8 cellular contexts compared by ENCODE assay signal in genomic region chr17:49696233-49696761, GRCh38. TPM values are rescaled to one million over a fixed set of nuclear protein-coding genes. Genes with fewer than 3 reads are reported as not detected.
DNase-seq lines count a peak whose midpoint lies in the region; ATAC-seq and TF ChIP-seq lines count a peak whose summit lies in the region.

No MANE protein-coding gene starts in this region.

- peaks cover 4 to 26% (median 16%) of the 10 kb centered on the region in 11 experiments; a peak in 20 of 22 replicates for H3K36me3 ChIP-seq in BLaER1 treated with 17β-estradiol and CSF1 and Interleukin-3, amounts not matched to agents 10 nM and 100 nM

- peak; percentile 71 for ATAC-seq in HG03378 (IDR thresholded peaks at IDR 0.05; ENCODE audit: unreplicated experiment)
- ATAC-seq in natural killer cell, result peak; percentile 90 to 97 (median 92)

- peaks cover 5% of the 10 kb centered on the region for H3K36me3 Mint-ChIP-seq in natural killer cell

- H4K20me1 ChIP-seq in BLaER1 treated with 17β-estradiol and CSF1 and Interleukin-3, amounts not matched to agents 10 nM and 100 nM, result peaks cover 0 to 9% (median 0%) of the 10 kb centered on the region in 11 experiments; a peak in 2 of 22 replicates

- no peaks in the 10 kb centered on the region for H3K27me3 Mint-ChIP-seq in natural killer cell (ENCODE audit: low read depth in 2 of 2)

- H3K27ac ChIP-seq in BLaER1 treated with 17β-estradiol and CSF1 and Interleukin-3, amounts not matched to agents 10 nM and 100 nM, result peak overlapping the region in 10 of 11 experiments; percentile 53 to 95 (median 67); a peak in 21 of 22 replicates

- peak overlapping the region; percentile 61 for H3K4me3 Mint-ChIP-seq in natural killer cell

- H3K9ac ChIP-seq in BLaER1 treated with 17β-estradiol and CSF1 and Interleukin-3, amounts not matched to agents 10 nM and 100 nM, result peak overlapping the region; percentile 6 to 67 (median 45); a peak in 18 of 22 replicates

- peak; percentile 51 for DNase-seq in activated CD8-positive, alpha-beta memory T cell treated with anti-CD3 and anti-CD28 coated beads, Interleukin-2, amount 50 U/mL, for 1 hour (ENCODE audit: extremely low read depth)
- DNase-seq in natural killer cell (peak; percentile 62), SHP77 (lab: John Stamatoyannopoulos, UW) (no peak), hepatic stellate cell (ENCODE audit: low spot score) (no peak), NCI-H1105 treated with DMSO at 0.1 percent for 48 hours (lab: John Stamatoyannopoulos, UW) (no peak), A172 (ENCODE audit: low spot score) (no peak)

- peak overlapping the region; percentile 84 to 94 for H3K27ac Mint-ChIP-seq in natural killer cell

- H3K9me3 ChIP-seq in BLaER1 treated with 17β-estradiol and CSF1 and Interleukin-3, amounts not matched to agents 10 nM and 100 nM (replicated peaks in 1 of 11), result no peaks in the 10 kb centered on the region

- no peaks in the 10 kb centered on the region for H3K9me3 Mint-ChIP-seq in natural killer cell

- H3K4me1 Mint-ChIP-seq in natural killer cell, result peaks cover 21 to 22% of the 10 kb centered on the region in 2 donors

- H3K4me1 ChIP-seq in BLaER1 treated with 17β-estradiol and CSF1 and Interleukin-3, amounts not matched to agents 10 nM and 100 nM, result peaks cover 59 to 68% (median 67%) of the 10 kb centered on the region in 10 experiments

- no peaks in the 10 kb centered on the region for H3K27me3 ChIP-seq in BLaER1 treated with 17β-estradiol and CSF1 and Interleukin-3, amounts not matched to agents 10 nM and 100 nM

- peak overlapping the region; percentile 75 to 92 (median 83) for H3K4me2 ChIP-seq in BLaER1 treated with 17β-estradiol and CSF1 and Interleukin-3, amounts not matched to agents 10 nM and 100 nM

- intact Hi-C loops in natural killer cell (cut with micrococcal nuclease), result loop anchor here (1.0 to 10.0 kb wide), 5 partner anchors 18 to 301 kb away; partner anchors contain the start of genes DLX3 and SPOP

- peak overlapping the region in 3 of 10 experiments; percentile 8 to 43 (median 11); a peak in 2 of 20 replicates for H3K4me3 ChIP-seq in BLaER1 treated with 17β-estradiol and CSF1 and Interleukin-3, amounts not matched to agents 10 nM and 100 nM

- TF ChIP-seq CTCF in natural killer cell (IDR thresholded peaks at IDR 0.05), result no peak

RNA-seq across cellular contexts. Expression of gene SLC35B1, which starts 11.5 kb away (rescaled TPM):
- 100 to 1,000 TPM in 1 of 3 donors, 10 to 100 TPM in 2; 74.0 to 121 (median 90.2) TPM for total RNA-seq in natural killer cell
- total RNA-seq in A172 (2014; rRNA removed; shearing (Covaris generic)), result 101 and 112 TPM in 2 replicates

RNA-seq across cellular contexts. Expression of gene SPOP, which starts 18.4 kb away (rescaled TPM):
- total RNA-seq in natural killer cell, result 10 to 100 TPM; 45.4 to 56.5 (median 54.7) TPM
- 36.3 and 43.9 TPM in 2 replicates for total RNA-seq in A172 (2014; rRNA removed; shearing (Covaris generic))

Comparison
In these comparisons a context has a peak if more than half of its experiments do, and no peak if none do; other contexts are left out.
1. DNase-seq: peak in activated CD8-positive, alpha-beta memory T cell treated with anti-CD3 and anti-CD28 coated beads, Interleukin-2, amount 50 U/mL, for 1 hour (single experiment) and natural killer cell (single experiment); none in SHP77 (0 of 2), hepatic stellate cell (single experiment), NCI-H1105 treated with DMSO at 0.1 percent for 48 hours (single experiment) and A172 (single experiment).